Comparison of ENCODE assay signal across 24 cellular contexts in genomic region chr12:77813558-77813957, GRCh38. TPM values are rescaled to one million over a fixed set of nuclear protein-coding genes. Genes with fewer than 3 reads are reported as not detected.
"Had no signal": no experiment of that assay in that cellular context is flagged by ENCODE, and none has a peak within 500 bp of the region (broad histone marks: within the 10 kb centered on the region; RNA-seq: fewer than 3 reads in every experiment).

No MANE protein-coding gene starts in this region.

- H3K27me3 ChIP-seq: esophagus squamous epithelium, sigmoid colon, tibial nerve, upper lobe of left lung had no signal

- H3K9me3 ChIP-seq: esophagus squamous epithelium, mucosa of descending colon, prostate gland, sigmoid colon, thoracic aorta, upper lobe of left lung had no signal

- H3K4me3 ChIP-seq: esophagus squamous epithelium, lung, mucosa of descending colon, prostate gland, sigmoid colon, skin epidermis, thoracic aorta, tibial nerve, upper lobe of left lung had no signal

- H3K27ac ChIP-seq: esophagus squamous epithelium, prostate gland, sigmoid colon, skin epidermis, thoracic aorta, tibial nerve, upper lobe of left lung had no signal

- DNase-seq: cortex of kidney; effector memory CD8-positive, alpha-beta T cell; erythroblast; esophagus squamous epithelium; foreskin melanocyte; hypothalamus; immature natural killer cell; kidney; mucosa of descending colon; naive thymus-derived CD8-positive, alpha-beta T cell; nephron progenitor cell; nucleus accumbens; right cardiac atrium; sigmoid colon; stimulated activated CD4-positive, alpha-beta T cell treated with anti-CD3 and anti-CD28 coated beads, Interleukin-15, amount 100 ng/mL, for 24 hours; stimulated activated CD4-positive, alpha-beta T cell treated with anti-CD3 and anti-CD28 coated beads, Interleukin-2, amount 100 ng/mL, for 48 hours; stimulated activated naive B cell treated with anti-CD40 and anti-IgM and Interleukin-4, amounts not matched to agents 10 μg/mL and 1 μg/mL and 100 μg/mL, for 72 hours; upper lobe of left lung had no signal

- H3K4me1 ChIP-seq: esophagus squamous epithelium, prostate gland, sigmoid colon, tibial nerve had no signal

- ATAC-seq: effector memory CD8-positive, alpha-beta T cell; left lobe of liver; mucosa of descending colon; naive thymus-derived CD8-positive, alpha-beta T cell; right cardiac atrium; stimulated activated naive B cell treated with anti-CD40 and anti-IgM and Interleukin-4, amounts not matched to agents 10 μg/mL and 1 μg/mL and 100 μg/mL, for 72 hours had no signal

- H3K36me3 ChIP-seq: esophagus squamous epithelium, prostate gland, sigmoid colon, thoracic aorta, tibial nerve, upper lobe of left lung had no signal

RNA-seq across cellular contexts. Expression of gene NAV3, which starts 17.1 kb away (rescaled TPM):
- total RNA-seq: naive thymus-derived CD8-positive, alpha-beta T cell had no signal
- polyA plus RNA-seq: immature natural killer cell; naive thymus-derived CD8-positive, alpha-beta T cell had no signal
